Comparison of ENCODE assay signal across 8 cellular contexts in the genomic region with DNA sequence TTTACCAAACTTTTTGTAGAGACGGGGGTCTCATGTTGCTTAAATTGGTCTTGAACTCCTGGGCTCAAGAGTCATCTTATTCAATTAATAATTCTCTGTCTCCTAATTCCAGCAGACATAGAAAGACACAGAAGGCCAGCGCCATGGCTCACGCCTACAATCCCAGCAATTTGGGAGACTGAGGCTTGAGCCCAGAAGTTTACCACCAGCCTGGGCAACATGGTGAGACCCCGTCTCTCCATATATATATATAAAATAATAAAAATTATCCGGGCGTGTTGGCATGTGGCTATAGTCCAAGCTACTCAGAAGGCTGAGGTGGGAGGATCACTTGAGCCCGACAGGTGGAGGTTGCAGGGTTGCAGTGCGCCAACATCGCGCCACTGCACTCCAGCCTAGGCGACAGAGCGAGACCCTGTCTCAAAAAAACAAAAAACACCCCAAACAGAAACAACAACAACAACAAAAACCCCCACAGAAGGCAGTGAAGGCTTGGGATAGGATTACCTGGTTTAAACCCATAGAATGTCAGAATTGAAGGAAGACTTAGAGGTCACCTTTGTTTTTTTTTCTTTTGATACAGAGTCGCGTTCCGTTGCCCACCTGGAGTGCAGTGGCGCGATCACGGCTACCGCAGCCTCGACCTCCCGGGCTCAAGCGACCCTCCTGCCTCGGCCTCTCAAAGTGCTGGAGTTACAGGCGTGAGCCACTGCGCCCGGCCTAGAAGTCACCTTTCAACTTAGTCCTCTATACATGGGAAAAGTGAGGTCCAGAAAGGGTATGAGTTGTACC. TPM values are rescaled to one million over a fixed set of nuclear protein-coding genes. Genes with fewer than 3 reads are reported as not detected.
DNase-seq lines count a peak whose midpoint lies in the region; ATAC-seq and TF ChIP-seq lines count a peak whose summit lies in the region.

No MANE protein-coding gene starts in this region.

- H3K4ac ChIP-seq in mesendoderm (ENCODE audit: low read depth, low read length) = peak overlapping the region; percentile 74

- no peak overlapping the region for H2BK15ac ChIP-seq in mesendoderm (replicated peaks; ENCODE audit: low read depth)

- TF ChIP-seq POLR2A in body of pancreas (IDR thresholded peaks at IDR 0.05) = no peak

- H3K9me3 ChIP-seq in body of pancreas = no peaks in the 10 kb centered on the region

- H4K5ac ChIP-seq in mesendoderm (ENCODE audit: low read length) = no peak overlapping the region

- DNase-seq in body of pancreas (no peak), mesendoderm (peak; percentile 11), NCI-H2196 (lab: John Stamatoyannopoulos, UW; ENCODE audit: unreplicated experiment) (no peak)
- no peak for DNase-seq in activated CD4-positive, CD25-positive, alpha-beta regulatory T cell treated with anti-CD3 and anti-CD28 coated beads, Interleukin-2, amount 50 U/mL, for 72 hours

- no peaks in the 10 kb centered on the region for H3K79me1 ChIP-seq in mesendoderm (ENCODE audit: low read length)

- H3K23ac ChIP-seq in mesendoderm (ENCODE audit: low read length) = peak overlapping the region; percentile 45

- no peak overlapping the region for H3K18ac ChIP-seq in mesendoderm (ENCODE audit: low read length)

- TF ChIP-seq CTCF in C4-2B (conservative IDR thresholded peaks at IDR 0.05) (no peak), body of pancreas (IDR thresholded peaks at IDR 0.05) (no peak)

- ATAC-seq in HG02938 (IDR thresholded peaks at IDR 0.05; ENCODE audit: unreplicated experiment) (peak; percentile 12), body of pancreas (peak; percentile 23), GM18858 (IDR thresholded peaks at IDR 0.05; ENCODE audit: unreplicated experiment) (no peak), GM18873 (IDR thresholded peaks at IDR 0.05; ENCODE audit: low FRiP score, unreplicated experiment) (no peak)

- H3K4me3 ChIP-seq in body of pancreas (peak overlapping the region; percentile 58 to 65), mesendoderm (ENCODE audit: low read length) (peak overlapping the region; percentile 96)

- peak overlapping the region; percentile 93 for H3K4me2 ChIP-seq in mesendoderm (ENCODE audit: low read length)

- H3K4me1 ChIP-seq in body of pancreas (peaks cover 10% of the 10 kb centered on the region), mesendoderm (ENCODE audit: control insufficient read depth, low read depth, low read length) (no peaks in the 10 kb centered on the region)

- H3K79me2 ChIP-seq in mesendoderm (ENCODE audit: control insufficient read depth, insufficient read depth, low read length) = peaks cover 19% of the 10 kb centered on the region

- H3K27ac ChIP-seq in C4-2B (peak overlapping the region; percentile 89), body of pancreas (peak overlapping the region; percentile 90 to 99 (median 96)), mesendoderm (ENCODE audit: low read depth, low read length) (peak overlapping the region; percentile 47)

- peak overlapping the region; percentile 98 for H3K9ac ChIP-seq in mesendoderm (ENCODE audit: low read length)

- intact Hi-C loops in body of pancreas (cut with DNase I) = no loop called here

- no peak overlapping the region for H2AK5ac ChIP-seq in mesendoderm (ENCODE audit: low read length)

- peak overlapping the region; percentile 99 for H3K56ac ChIP-seq in mesendoderm (ENCODE audit: low read length)

- H3K27me3 ChIP-seq in body of pancreas = no peaks in the 10 kb centered on the region
- H3K27me3 ChIP-seq in mesendoderm (ENCODE audit: insufficient read depth, low read length, poor library complexity) = no peaks in the 10 kb centered on the region

- H3K36me3 ChIP-seq in body of pancreas (replicated peaks in 1 of 2; ENCODE audit: insufficient read depth in 1 of 2, low read depth in 2 of 2) = no peaks in the 10 kb centered on the region
- no peaks in the 10 kb centered on the region for H3K36me3 ChIP-seq in mesendoderm (ENCODE audit: control insufficient read depth, insufficient read depth, low read length)

- H2BK120ac ChIP-seq in mesendoderm (ENCODE audit: low read depth, low read length) = no peak overlapping the region

- H4K8ac ChIP-seq in mesendoderm (ENCODE audit: low read depth, low read length) = no peak overlapping the region

- peak overlapping the region; percentile 67 for H2BK5ac ChIP-seq in mesendoderm (ENCODE audit: low read length)

- WGBS in body of pancreas, 2 donors = 19 to 25% methylated on average over 17 to 26 of the region's 26 CpGs
- WGBS in mesendoderm (ENCODE audit: extremely low coverage, insufficient coverage, low lambda C conversion rate) = no CpG with 5 or more reads among the region's 26 CpGs

RNA-seq across cellular contexts. Expression of a gene that starts 0.7 kb away (rescaled TPM):
- 10 to 100 TPM; 18.9 to 19.1 TPM for total RNA-seq in body of pancreas
- 28.5 TPM for polyA plus RNA-seq in mesendoderm (2013, experiment 1 of 2)
- polyA plus RNA-seq in mesendoderm (2013, experiment 2 of 2) = 28.1 TPM

RNA-seq across cellular contexts. Expression of a gene that starts 51.6 kb away (rescaled TPM):
- total RNA-seq in body of pancreas = 10 to 100 TPM; 14.3 to 19.1 TPM
- 14.8 TPM for polyA plus RNA-seq in mesendoderm (2013, experiment 1 of 2)
- 14.5 TPM for polyA plus RNA-seq in mesendoderm (2013, experiment 2 of 2)

Comparison
In these comparisons a context has a peak if more than half of its experiments do, and no peak if none do; other contexts are left out.
1. ATAC-seq: peak in HG02938 (single experiment) and body of pancreas (single experiment); none in GM18858 (single experiment) and GM18873 (single experiment).
2. Peak in every context shown above with its lines, with median percentiles within 50 percentile points of each other: H3K27ac ChIP-seq.